ENCODE assay signal across 1 cellular context in genomic region chr12:122203968-122204828, GRCh38.
TF ChIP-seq lines count a peak whose summit lies in the region.

No MANE protein-coding gene starts in this region.

TF ChIP-seq in IMR-90, 13 proteins besides CTCF, POLR2A, EP300 and RAD21 (continued from another document):
- TF ChIP-seq ELK1 (IDR thresholded peaks at IDR 0.05; ENCODE audit: borderline replicate concordance, low read depth, low read length) (no peak), USF2 (IDR thresholded peaks at IDR 0.05; ENCODE audit: low read depth, low read length) (no peak), MXI1 (IDR thresholded peaks at IDR 0.05; ENCODE audit: borderline replicate concordance, low read depth, low read length) (no peak), RCOR1 (IDR thresholded peaks at IDR 0.05; ENCODE audit: insufficient replicate concordance, low read length) (no peak), CHD1 (IDR thresholded peaks at IDR 0.05; ENCODE audit: low read depth, low read length) (no peak), MAFK (IDR thresholded peaks at IDR 0.05; ENCODE audit: low read depth, low read length) (no peak), BHLHE40 (IDR thresholded peaks at IDR 0.05; ENCODE audit: low read depth, low read length) (no peak)
